Comparison of ENCODE assay signal across 1 cellular context in the genomic region with DNA sequence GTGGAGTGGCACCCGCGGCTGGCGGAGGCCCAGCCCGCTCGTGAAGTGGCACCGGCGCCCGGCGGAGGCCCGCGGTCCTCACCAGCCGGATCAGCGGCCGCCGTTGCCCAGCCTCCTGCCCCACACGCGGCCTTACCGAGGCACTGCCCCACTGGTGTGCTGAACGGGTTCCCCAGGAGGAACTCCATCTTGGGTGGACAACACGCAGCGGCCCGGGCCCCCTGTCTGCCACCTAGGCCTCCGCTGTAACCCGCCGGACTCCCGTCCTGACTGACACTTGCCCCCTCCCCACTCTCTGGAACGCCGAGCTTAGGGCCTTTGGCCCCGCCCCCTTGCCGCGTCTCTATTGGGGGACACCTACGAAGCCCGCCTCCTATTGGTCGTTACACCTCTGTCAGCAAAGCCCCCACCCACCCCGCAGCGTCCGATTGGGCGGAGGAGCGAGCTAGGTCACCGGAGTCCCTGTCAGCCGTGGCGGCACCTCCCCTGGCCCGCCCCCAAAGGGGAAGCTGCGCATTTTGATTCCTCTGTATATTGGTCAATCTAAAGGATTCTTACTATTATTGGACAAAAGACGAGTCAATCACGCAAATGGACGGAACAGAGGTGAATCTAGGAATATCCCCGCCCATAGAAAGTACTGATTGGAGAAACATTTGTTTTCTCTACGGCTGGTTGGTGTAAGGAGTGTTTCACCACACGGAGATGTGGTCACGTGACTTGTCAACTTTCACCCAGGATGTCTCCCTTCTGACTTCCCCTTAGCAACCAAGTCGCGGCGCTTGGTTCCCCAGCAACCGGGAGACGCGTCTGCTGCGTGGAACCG.
TF ChIP-seq lines count a peak whose summit lies in the region.

DRC3 (plus strand) TSS at position 737 of the 826 bp plus-strand sequence. CDS start 4,737 bp downstream, outside the sequence.
TOM1L2 (minus strand) TSS at position 275 of the 826 bp plus-strand sequence; CDS start at position 188, 87 bp downstream.

TF ChIP-seq in K562, 482 proteins besides CTCF, POLR2A, EP300 and RAD21 (continued from another document and continues in another):
- TF ChIP-seq JUND (IDR thresholded peaks at IDR 0.05; ENCODE audit: borderline replicate concordance, low read depth, low read length) = no peak
- no peak for TF ChIP-seq JUND (tag; IDR thresholded peaks at IDR 0.05; ENCODE audit: borderline replicate concordance, low read depth, low read length)
- no peak for TF ChIP-seq SNIP1 (IDR thresholded peaks at IDR 0.05; ENCODE audit: low read depth)
- TF ChIP-seq RNF2 (IDR thresholded peaks at IDR 0.05) = no peak
- no peak for TF ChIP-seq ZNF766 (CRISPR knock-in tag; conservative IDR thresholded peaks at IDR 0.05)
- TF ChIP-seq ZNF121 (CRISPR knock-in tag; conservative IDR thresholded peaks at IDR 0.05) = no peak
- TF ChIP-seq SMAD3 (CRISPR knock-in tag; conservative IDR thresholded peaks at IDR 0.05) = no peak
- TF ChIP-seq NBN (IDR thresholded peaks at IDR 0.05; ENCODE audit: low read depth) = no peak
- no peak for TF ChIP-seq LARP7 (IDR thresholded peaks at IDR 0.05)
- TF ChIP-seq SRSF3 (IDR thresholded peaks at IDR 0.05; ENCODE audit: insufficient read depth, low read length) = no peak
- TF ChIP-seq E2F5 (CRISPR knock-in tag; IDR thresholded peaks at IDR 0.05) = no peak
- no peak for TF ChIP-seq SREBF2 (CRISPR knock-in tag; IDR thresholded peaks at IDR 0.05)
- TF ChIP-seq RAD51 (IDR thresholded peaks at IDR 0.05; ENCODE audit: borderline replicate concordance, low read depth) = peak; percentile 100
- no peak for TF ChIP-seq ZBTB34 (CRISPR knock-in tag; IDR thresholded peaks at IDR 0.05)
- no peak for TF ChIP-seq SMARCA5 (IDR thresholded peaks at IDR 0.05)
- TF ChIP-seq ZMIZ1 (IDR thresholded peaks at IDR 0.05; ENCODE audit: low read depth in 2 of 2, low read length in 2 of 2) = no peak
- no peak for TF ChIP-seq ZNF717 (CRISPR knock-in tag; IDR thresholded peaks at IDR 0.05)
- no peak for TF ChIP-seq SNRNP70 (optimal IDR thresholded peaks at IDR 0.05; ENCODE audit: low read depth, low read length)
- TF ChIP-seq, protein P1, sequence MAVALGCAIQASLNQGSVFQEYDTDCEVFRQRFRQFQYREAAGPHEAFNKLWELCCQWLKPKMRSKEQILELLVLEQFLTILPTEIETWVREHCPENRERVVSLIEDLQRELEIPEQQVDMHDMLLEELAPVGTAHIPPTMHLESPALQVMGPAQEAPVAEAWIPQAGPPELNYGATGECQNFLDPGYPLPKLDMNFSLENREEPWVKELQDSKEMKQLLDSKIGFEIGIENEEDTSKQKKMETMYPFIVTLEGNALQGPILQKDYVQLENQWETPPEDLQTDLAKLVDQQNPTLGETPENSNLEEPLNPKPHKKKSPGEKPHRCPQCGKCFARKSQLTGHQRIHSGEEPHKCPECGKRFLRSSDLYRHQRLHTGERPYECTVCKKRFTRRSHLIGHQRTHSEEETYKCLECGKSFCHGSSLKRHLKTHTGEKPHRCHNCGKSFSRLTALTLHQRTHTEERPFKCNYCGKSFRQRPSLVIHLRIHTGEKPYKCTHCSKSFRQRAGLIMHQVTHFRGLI (CRISPR knock-in tag; IDR thresholded peaks at IDR 0.05) = no peak
- no peak for TF ChIP-seq ZNF316 (IDR thresholded peaks at IDR 0.05)
- TF ChIP-seq KLF1 (tag; IDR thresholded peaks at IDR 0.05) = no peak
- peak; percentile 98 for TF ChIP-seq RBM25 (IDR thresholded peaks at IDR 0.05; ENCODE audit: low read depth, low read length, severe bottlenecking)
- TF ChIP-seq RFX5 (IDR thresholded peaks at IDR 0.05; ENCODE audit: low read depth, low read length) = no peak
- TF ChIP-seq ILF3 (IDR thresholded peaks at IDR 0.05; ENCODE audit: borderline replicate concordance) = no peak
- no peak for TF ChIP-seq XRCC4 (IDR thresholded peaks at IDR 0.05; ENCODE audit: extremely low read depth, insufficient read depth, insufficient read length)
- no peak for TF ChIP-seq ZNF668 (CRISPR knock-in tag; IDR thresholded peaks at IDR 0.05)
- no peak for TF ChIP-seq ZKSCAN1 (IDR thresholded peaks at IDR 0.05; ENCODE audit: low read depth, low read length)
- TF ChIP-seq JUNB (CRISPR knock-in tag; conservative IDR thresholded peaks at IDR 0.05) = no peak
- no peak for TF ChIP-seq PML (IDR thresholded peaks at IDR 0.05; ENCODE audit: low read length)
- no peak for TF ChIP-seq TAL1 (IDR thresholded peaks at IDR 0.05)
- TF ChIP-seq RFX7 (CRISPR knock-in tag; IDR thresholded peaks at IDR 0.05) = no peak
- TF ChIP-seq, protein P2, sequence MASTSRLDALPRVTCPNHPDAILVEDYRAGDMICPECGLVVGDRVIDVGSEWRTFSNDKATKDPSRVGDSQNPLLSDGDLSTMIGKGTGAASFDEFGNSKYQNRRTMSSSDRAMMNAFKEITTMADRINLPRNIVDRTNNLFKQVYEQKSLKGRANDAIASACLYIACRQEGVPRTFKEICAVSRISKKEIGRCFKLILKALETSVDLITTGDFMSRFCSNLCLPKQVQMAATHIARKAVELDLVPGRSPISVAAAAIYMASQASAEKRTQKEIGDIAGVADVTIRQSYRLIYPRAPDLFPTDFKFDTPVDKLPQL (IDR thresholded peaks at IDR 0.05; ENCODE audit: extremely low read depth, insufficient read length) = no peak
- TF ChIP-seq CBX8 (IDR thresholded peaks at IDR 0.05; ENCODE audit: borderline replicate concordance, extremely low read depth, low read depth, low read length, poor library complexity, severe bottlenecking) = no peak
- TF ChIP-seq HMBOX1 (IDR thresholded peaks at IDR 0.05) = no peak
- no peak for TF ChIP-seq ZNF184 (CRISPR knock-in tag; IDR thresholded peaks at IDR 0.05)
- peak; percentile 45 for TF ChIP-seq C11orf30 (IDR thresholded peaks at IDR 0.05; ENCODE audit: low read depth)
- peak; percentile 99 for TF ChIP-seq MBD2 (IDR thresholded peaks at IDR 0.05; ENCODE audit: borderline replicate concordance, low read depth)
- no peak for TF ChIP-seq KAT7 (CRISPR knock-in tag; IDR thresholded peaks at IDR 0.05; ENCODE audit: borderline replicate concordance)
- no peak for TF ChIP-seq NR0B1 (IDR thresholded peaks at IDR 0.05; ENCODE audit: partially characterized antibody)
- TF ChIP-seq, protein P3, sequence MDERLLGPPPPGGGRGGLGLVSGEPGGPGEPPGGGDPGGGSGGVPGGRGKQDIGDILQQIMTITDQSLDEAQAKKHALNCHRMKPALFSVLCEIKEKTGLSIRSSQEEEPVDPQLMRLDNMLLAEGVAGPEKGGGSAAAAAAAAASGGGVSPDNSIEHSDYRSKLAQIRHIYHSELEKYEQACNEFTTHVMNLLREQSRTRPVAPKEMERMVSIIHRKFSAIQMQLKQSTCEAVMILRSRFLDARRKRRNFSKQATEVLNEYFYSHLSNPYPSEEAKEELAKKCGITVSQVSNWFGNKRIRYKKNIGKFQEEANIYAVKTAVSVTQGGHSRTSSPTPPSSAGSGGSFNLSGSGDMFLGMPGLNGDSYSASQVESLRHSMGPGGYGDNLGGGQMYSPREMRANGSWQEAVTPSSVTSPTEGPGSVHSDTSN (CRISPR knock-in tag; IDR thresholded peaks at IDR 0.05; ENCODE audit: low read depth) = peak; percentile 91
- TF ChIP-seq, protein P3 (tag; conservative IDR thresholded peaks at IDR 0.05; ENCODE audit: low read depth) = peak; percentile 100
- no peak for TF ChIP-seq MCM7 (IDR thresholded peaks at IDR 0.05)
- no peak for TF ChIP-seq RBM39 (optimal IDR thresholded peaks at IDR 0.05; ENCODE audit: low read depth, low read length)
- TF ChIP-seq ZNF507 (tag; conservative IDR thresholded peaks at IDR 0.05) = no peak
- no peak for TF ChIP-seq ZNF324 (CRISPR knock-in tag; IDR thresholded peaks at IDR 0.05)
- TF ChIP-seq TEAD4 (IDR thresholded peaks at IDR 0.05; ENCODE audit: low read length) = no peak
- 0 out of 2 replicates have a peak, but pooled peaks have one; percentile 26 for TF ChIP-seq TEAD4 (CRISPR knock-in tag; IDR thresholded peaks at IDR 0.05; ENCODE audit: borderline replicate concordance)
- TF ChIP-seq, protein P4, sequence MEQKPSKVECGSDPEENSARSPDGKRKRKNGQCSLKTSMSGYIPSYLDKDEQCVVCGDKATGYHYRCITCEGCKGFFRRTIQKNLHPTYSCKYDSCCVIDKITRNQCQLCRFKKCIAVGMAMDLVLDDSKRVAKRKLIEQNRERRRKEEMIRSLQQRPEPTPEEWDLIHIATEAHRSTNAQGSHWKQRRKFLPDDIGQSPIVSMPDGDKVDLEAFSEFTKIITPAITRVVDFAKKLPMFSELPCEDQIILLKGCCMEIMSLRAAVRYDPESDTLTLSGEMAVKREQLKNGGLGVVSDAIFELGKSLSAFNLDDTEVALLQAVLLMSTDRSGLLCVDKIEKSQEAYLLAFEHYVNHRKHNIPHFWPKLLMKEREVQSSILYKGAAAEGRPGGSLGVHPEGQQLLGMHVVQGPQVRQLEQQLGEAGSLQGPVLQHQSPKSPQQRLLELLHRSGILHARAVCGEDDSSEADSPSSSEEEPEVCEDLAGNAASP (IDR thresholded peaks at IDR 0.05) = no peak
- TF ChIP-seq MTA1 (IDR thresholded peaks at IDR 0.05; ENCODE audit: borderline replicate concordance) = no peak
- TF ChIP-seq CAMTA2 (CRISPR knock-in tag; conservative IDR thresholded peaks at IDR 0.05) = no peak
- TF ChIP-seq TAF1 (IDR thresholded peaks at IDR 0.05; ENCODE audit: control insufficient read depth, extremely low read depth, insufficient read depth, low read length, severe bottlenecking) = peak; percentile 18
- no peak for TF ChIP-seq HOXB6 (CRISPR knock-in tag; IDR thresholded peaks at IDR 0.05; ENCODE audit: borderline replicate concordance)
- TF ChIP-seq CHD4 (IDR thresholded peaks at IDR 0.05; ENCODE audit: insufficient read depth, insufficient replicate concordance, low read depth, low read length, poor library complexity, severe bottlenecking) = no peak
